In genomic region chrX:149610511-149610910, GRCh38 we compare ENCODE assay signal across 23 cellular contexts. TPM values are rescaled to one million over a fixed set of nuclear protein-coding genes. Genes with fewer than 3 reads are reported as not detected.
A peak's percentile ranks its signal among the peaks of the same experiment; 100 is the strongest.
DNase-seq lines count a peak whose midpoint lies in the region; ATAC-seq and TF ChIP-seq lines count a peak whose summit lies in the region.
"Had no signal": no experiment of that assay in that cellular context is flagged by ENCODE, and none has a peak within 500 bp of the region (broad histone marks: within the 10 kb centered on the region; RNA-seq: fewer than 3 reads in every experiment).

No MANE protein-coding gene starts in this region.

- ATAC-seq in GM23338, result peak; percentile 57
- ATAC-seq in GM21786 (IDR thresholded peaks at IDR 0.05; ENCODE audit: unreplicated experiment), result no peak
- ATAC-seq: A549, GM12878 had no signal

- H3K4me2 ChIP-seq in GM23338 (no peak overlapping the region), PC-9 (no peak overlapping the region)
- H3K4me2 ChIP-seq: A549; BLaER1 treated with 17β-estradiol and CSF1 and Interleukin-3, amounts not matched to agents 10 nM and 100 nM had no signal

- H3K36me3 ChIP-seq in GM23338 (ENCODE audit: insufficient read depth) (no peaks in the 10 kb centered on the region), PC-9 (ENCODE audit: low read depth) (no peaks in the 10 kb centered on the region), endodermal cell (ENCODE audit: control insufficient read depth, insufficient read depth, low read length) (peaks cover 56% of the 10 kb centered on the region)
- H3K36me3 ChIP-seq: BE2C had no signal

- H3K4me1 Mint-ChIP-seq in GM23338, result peaks cover 7% of the 10 kb centered on the region; the same call in 1 of the 3 replicates
- H3K4me1 Mint-ChIP-seq in endodermal cell, result peaks cover 2% of the 10 kb centered on the region

- H3K27ac ChIP-seq in GM23338 (ENCODE audit: low read depth) (no peak overlapping the region), PC-9 (no peak overlapping the region), endodermal cell (ENCODE audit: low read depth, low read length) (no peak overlapping the region)
- H3K27ac ChIP-seq: A549; BLaER1 treated with 17β-estradiol and CSF1 and Interleukin-3, amounts not matched to agents 10 nM and 100 nM had no signal

- intact Hi-C loops in PC-9 (cut with micrococcal nuclease; ENCODE audit: unreplicated experiment), result no loop called here

- no peak overlapping the region for H3K9ac ChIP-seq in endodermal cell (ENCODE audit: extremely low read depth, low read length, poor library complexity, severe bottlenecking)
- H3K9ac ChIP-seq: BLaER1 treated with 17β-estradiol and CSF1 and Interleukin-3, amounts not matched to agents 10 nM and 100 nM had no signal

- DNase-seq in GM23338 (ENCODE audit: low spot score), result peak; percentile 33
- DNase-seq in PC-9, result no peak
- peak; percentile 58 for DNase-seq in endodermal cell
- DNase-seq in stimulated activated CD4-positive, alpha-beta T cell treated with anti-CD3 and anti-CD28 coated beads, Interleukin-2, amount 100 ng/mL, for 24 hours, result no peak
- DNase-seq in NCI-H2107 (lab: John Stamatoyannopoulos, UW), result no peak
- DNase-seq: 8988T; ACHN; AML-193; BE2C; CD4-positive, alpha-beta T cell; CD8-positive, alpha-beta memory T cell; DMS 273 treated with DMSO at 0.1 percent for 48 hours; DMS79; EL; GDM1; HFFc6 had no signal

- no peak overlapping the region for H3K4me3 ChIP-seq in GM23338
- no peak overlapping the region for H3K4me3 ChIP-seq in PC-9
- H3K4me3 ChIP-seq in endodermal cell (ENCODE audit: low read length), result no peak overlapping the region
- H3K4me3 ChIP-seq: A549; BLaER1 treated with 17β-estradiol and CSF1 and Interleukin-3, amounts not matched to agents 10 nM and 100 nM; GM12878; HAP-1 had no signal

- POLR2A ChIA-PET in PC-9 (lab: Charles Lee; ENCODE audit: unreplicated experiment), result no interaction called here

- H3K4me3 Mint-ChIP-seq in GM23338, result no peak overlapping the region
- H3K4me3 Mint-ChIP-seq in endodermal cell, result no peak overlapping the region
- H3K4me3 Mint-ChIP-seq: CD14-positive monocyte; CD4-positive, alpha-beta T cell; CD8-positive, alpha-beta memory T cell; HFFc6 had no signal

- H3K27me3 Mint-ChIP-seq in GM23338 (ENCODE audit: insufficient read depth, low read depth, poor library complexity) (peaks cover 6% of the 10 kb centered on the region), endodermal cell (ENCODE audit: insufficient read depth) (no peaks in the 10 kb centered on the region)
- H3K27me3 Mint-ChIP-seq: CD4-positive, alpha-beta T cell; CD8-positive, alpha-beta memory T cell had no signal

- CTCF ChIA-PET in PC-9 (lab: Charles Lee), result no interaction called here

- H4K20me1 ChIP-seq in GM23338 (replicated peaks; ENCODE audit: insufficient read depth) (no peaks in the 10 kb centered on the region), PC-9 (ENCODE audit: insufficient read depth) (peaks cover 19% of the 10 kb centered on the region; the same call in 1 of the 2 replicates)

- H3K9me3 ChIP-seq in PC-9 (ENCODE audit: insufficient read depth, low read depth) (no peaks in the 10 kb centered on the region), endodermal cell (ENCODE audit: control insufficient read depth, low read length) (no peaks in the 10 kb centered on the region)
- H3K9me3 ChIP-seq: A549; BE2C; BLaER1 treated with 17β-estradiol and CSF1 and Interleukin-3, amounts not matched to agents 10 nM and 100 nM; HAP-1 had no signal

- H3K9me2 ChIP-seq in GM23338 (ENCODE audit: insufficient read depth) (no peaks in the 10 kb centered on the region), PC-9 (ENCODE audit: insufficient read depth) (no peaks in the 10 kb centered on the region)

- no peaks in the 10 kb centered on the region for H3K9me3 Mint-ChIP-seq in GM23338
- peaks cover 63% of the 10 kb centered on the region for H3K9me3 Mint-ChIP-seq in endodermal cell
- H3K9me3 Mint-ChIP-seq: CD4-positive, alpha-beta T cell; CD8-positive, alpha-beta memory T cell; HFFc6 had no signal

- 0 out of 2 replicates have a peak overlapping the region, but pooled peaks have one; percentile 48 for H3K27ac Mint-ChIP-seq in GM23338
- H3K27ac Mint-ChIP-seq in endodermal cell, result no peak overlapping the region
- H3K27ac Mint-ChIP-seq: CD4-positive, alpha-beta T cell; CD8-positive, alpha-beta memory T cell; HFFc6 had no signal

- TF ChIP-seq CTCF in GM23338 (conservative IDR thresholded peaks at IDR 0.05; ENCODE audit: low read depth in 2 of 2) (no peak), PC-9 (conservative IDR thresholded peaks at IDR 0.05) (no peak), endodermal cell (conservative IDR thresholded peaks at IDR 0.05) (no peak)

- BruUV-seq in PC-9 (replicated peaks; lab: Mats Ljungman, UMichigan), result TSS peak; percentile 14

- H3K4me1 ChIP-seq in GM23338 (ENCODE audit: insufficient read depth), result no peaks in the 10 kb centered on the region
- H3K4me1 ChIP-seq in PC-9 (replicated peaks; ENCODE audit: insufficient read depth), result no peaks in the 10 kb centered on the region
- H3K4me1 ChIP-seq in endodermal cell (ENCODE audit: control insufficient read depth, insufficient read depth, low read length), result no peaks in the 10 kb centered on the region
- H3K4me1 ChIP-seq: A549, BE2C had no signal

- H2AFZ ChIP-seq in GM23338 (no peak overlapping the region), PC-9 (no peak overlapping the region)

- H3K79me2 ChIP-seq in GM23338 (replicated peaks; ENCODE audit: insufficient read depth) (peaks cover 18% of the 10 kb centered on the region), PC-9 (ENCODE audit: low read depth) (0 out of 2 replicates have a peak, but pooled peaks cover 19% of the 10 kb centered on the region)

- 97% methylated on average over 5 of the region's 5 CpGs; no CpG with 5 or more reads in 1 of the 2 experiments for WGBS in endodermal cell (ENCODE audit: insufficient coverage in 1 of 2, insufficient read length in 1 of 2), 2 experiments

- H3K36me3 Mint-ChIP-seq in GM23338 (ENCODE audit: low read depth), result peaks cover 4% of the 10 kb centered on the region; the same call in 1 of the 3 replicates
- H3K36me3 Mint-ChIP-seq in endodermal cell (ENCODE audit: low read depth), result peaks cover 32% of the 10 kb centered on the region

- H3F3A ChIP-seq in GM23338 (replicated peaks; ENCODE audit: low read depth) (no peaks in the 10 kb centered on the region), PC-9 (ENCODE audit: insufficient read depth, low read depth) (no peaks in the 10 kb centered on the region; the same call in 1 of the 2 replicates)

- H3K27me3 ChIP-seq in GM23338 (ENCODE audit: insufficient read depth) (no peaks in the 10 kb centered on the region), PC-9 (ENCODE audit: insufficient read depth, low read depth) (no peaks in the 10 kb centered on the region), endodermal cell (ENCODE audit: control insufficient read depth, insufficient read depth, low read length, poor library complexity, severe bottlenecking) (no peaks in the 10 kb centered on the region)
- H3K27me3 ChIP-seq: BE2C; BLaER1 treated with 17β-estradiol and CSF1 and Interleukin-3, amounts not matched to agents 10 nM and 100 nM had no signal

TF ChIP-seq in GM23338, 12 proteins besides CTCF, POLR2A, EP300 and RAD21 (continues in another document):
- TF ChIP-seq POLR2AphosphoS5 (IDR thresholded peaks at IDR 0.05; ENCODE audit: low read depth), result no peak
- TF ChIP-seq ZNF331 (CRISPR knock-in tag; IDR thresholded peaks at IDR 0.05; ENCODE audit: low read depth), result no peak
- TF ChIP-seq EZH2phosphoT487 (IDR thresholded peaks at IDR 0.05; ENCODE audit: unreplicated experiment), result no peak
- TF ChIP-seq JUNB (IDR thresholded peaks at IDR 0.05; ENCODE audit: unreplicated experiment), result no peak
- no peak for TF ChIP-seq EZH2 (IDR thresholded peaks at IDR 0.05; ENCODE audit: low read depth, unreplicated experiment)

RNA-seq across cellular contexts. Expression of gene HSFX2, which starts 15.4 kb away (rescaled TPM):
- not detected in 2 replicates for total RNA-seq in GM23338 (2014; rRNA removed; shearing (Covaris generic))
- polyA plus RNA-seq in GM23338 (2016; fragmentation: Nextera tagmentation; extraction: Ambion mirVana), result 0.26 and 0.29 TPM in 2 replicates
- total RNA-seq in PC-9 (2021) (0.28 and 0.80 TPM in 2 replicates), endodermal cell (not detected)
- 0.18 TPM for polyA plus RNA-seq in endodermal cell (2013, experiment 1 of 2)
- 1.1 TPM for polyA plus RNA-seq in endodermal cell (2013, experiment 2 of 2)
- total RNA-seq: CD4-positive, alpha-beta T cell; H4 had no signal
- polyA plus RNA-seq: CD14-positive monocyte; CD8-positive, alpha-beta memory T cell had no signal

RNA-seq across cellular contexts. Expression of gene TMEM185A, which starts 21.1 kb away (rescaled TPM):
- total RNA-seq in GM23338 (2014; rRNA removed; shearing (Covaris generic)), result 16.7 and 18.1 TPM in 2 replicates
- 9.3 and 14.1 TPM in 2 replicates for polyA plus RNA-seq in GM23338 (2016; fragmentation: Nextera tagmentation; extraction: Ambion mirVana)
- 39.5 and 45.7 TPM in 2 replicates for total RNA-seq in PC-9 (2021)
- 10 to 100 TPM; 60.1 to 66.3 TPM for total RNA-seq in endodermal cell
- polyA plus RNA-seq in endodermal cell (2013, experiment 1 of 2), result 36.0 TPM
- polyA plus RNA-seq in endodermal cell (2013, experiment 2 of 2), result 33.1 TPM

RNA-seq across cellular contexts. Expression of gene MAGEA9B, which starts 23.3 kb away (rescaled TPM):
- 0.52 TPM in 1 of 2 replicates, not detected in the other for total RNA-seq in GM23338 (2014; rRNA removed; shearing (Covaris generic))
- polyA plus RNA-seq in GM23338 (2016; fragmentation: Nextera tagmentation; extraction: Ambion mirVana), result not detected in 2 replicates
- total RNA-seq in PC-9 (2021) (not detected in 2 replicates), endodermal cell (not detected)
- not detected for polyA plus RNA-seq in endodermal cell (2013, experiment 1 of 2)
- not detected for polyA plus RNA-seq in endodermal cell (2013, experiment 2 of 2)
- total RNA-seq: CD4-positive, alpha-beta T cell; CD8-positive, alpha-beta memory T cell; GM12878; H4; HFFc6 had no signal
- polyA plus RNA-seq: CD14-positive monocyte; CD8-positive, alpha-beta memory T cell had no signal

Comparison
In these comparisons a context has a peak if more than half of its experiments do, and no peak if none do; other contexts are left out.
1. DNase-seq: peak in GM23338 (single experiment) and endodermal cell (single experiment); none in PC-9 (0 of 2), stimulated activated CD4-positive, alpha-beta T cell treated with anti-CD3 and anti-CD28 coated beads, Interleukin-2, amount 100 ng/mL, for 24 hours (0 of 2) and NCI-H2107 (single experiment).